In genomic region chr7:128872394-128872824, GRCh38 we compare ENCODE assay signal across 16 cellular contexts. TPM values are rescaled to one million over a fixed set of nuclear protein-coding genes. Genes with fewer than 3 reads are reported as not detected.
DNase-seq lines count a peak whose midpoint lies in the region; TF ChIP-seq lines count a peak whose summit lies in the region.
"Had no signal": no experiment of that assay in that cellular context is flagged by ENCODE, and none has a peak within 500 bp of the region (broad histone marks: within the 10 kb centered on the region; RNA-seq: fewer than 3 reads in every experiment).

No MANE protein-coding gene starts in this region.

- peaks cover 2% of the 10 kb centered on the region for H3K36me3 Mint-ChIP-seq in progenitor cell of endocrine pancreas (ENCODE audit: insufficient read depth)
- H3K36me3 Mint-ChIP-seq: CD4-positive, CD25-positive, alpha-beta regulatory T cell had no signal

- no peaks in the 10 kb centered on the region for H3K9me2 ChIP-seq in Loucy (replicated peaks; ENCODE audit: low read depth, low read length)

- no peak overlapping the region for H3K27ac Mint-ChIP-seq in progenitor cell of endocrine pancreas
- H3K27ac Mint-ChIP-seq: activated T-helper 2 cell treated with anti-CD3 and anti-CD28 coated beads, Interferon-gamma antibody, Interleukin-2, Interleukin-4, amounts not matched to agents 10 μg/mL and 5 μg/mL and 100 μg/mL, durations not matched to agents 14 hours and 24 hours and 36 hours; CD4-positive, CD25-positive, alpha-beta regulatory T cell had no signal

- peaks cover 39% of the 10 kb centered on the region for H3K27me3 Mint-ChIP-seq in progenitor cell of endocrine pancreas

- TF ChIP-seq CTCF in GM10266 (IDR thresholded peaks at IDR 0.05; ENCODE audit: control insufficient read depth, insufficient read depth, low read depth, missing control alignments) (peak; percentile 8), Loucy (conservative IDR thresholded peaks at IDR 0.05; ENCODE audit: low read length) (peak; percentile 44), brain microvascular endothelial cell (IDR thresholded peaks at IDR 0.05; ENCODE audit: low read depth, low read length, missing control alignments) (peak; percentile 33), progenitor cell of endocrine pancreas (IDR thresholded peaks at IDR 0.05; ENCODE audit: unreplicated experiment) (peak; percentile 36), foreskin fibroblast (IDR thresholded peaks at IDR 0.05; ENCODE audit: low read depth, low read length) (no peak)

- peaks cover 4% of the 10 kb centered on the region; the same call in 1 of the 2 replicates for H3K79me2 ChIP-seq in Loucy (ENCODE audit: insufficient read depth, low read length)

- no peak overlapping the region for H3K9ac ChIP-seq in Loucy (ENCODE audit: low read depth, low read length, poor library complexity, severe bottlenecking)

- DNase-seq in GM10266 (ENCODE audit: extremely low spot score) (no peak), brain microvascular endothelial cell (no peak), progenitor cell of endocrine pancreas (ENCODE audit: low spot score, unreplicated experiment) (no peak), foreskin fibroblast (no peak), GM19240 (ENCODE audit: insufficient read length, low spot score) (no peak), ureter (ENCODE audit: low spot score) (no peak)
- DNase-seq: activated CD4-positive, alpha-beta T cell treated with anti-CD3 and anti-CD28 coated beads, Interleukin-2, amount 50 U/mL, for 4 hours; CD4-positive, CD25-positive, alpha-beta regulatory T cell; cortex of kidney; esophagus squamous epithelium; left ventricle myocardium superior; NCI-H1694; NCI-H524 treated with DMSO at 0.1 percent for 48 hours had no signal

- H3K27ac ChIP-seq in brain microvascular endothelial cell, result no peak overlapping the region
- H3K27ac ChIP-seq: esophagus squamous epithelium, thoracic aorta had no signal

- H3K27me3 ChIP-seq in Loucy (ENCODE audit: insufficient read depth, low read length, poor library complexity, severe bottlenecking) (no peaks in the 10 kb centered on the region), brain microvascular endothelial cell (replicated peaks) (peaks cover 4% of the 10 kb centered on the region)
- H3K27me3 ChIP-seq: esophagus squamous epithelium had no signal

- no peaks in the 10 kb centered on the region for H3K9me3 Mint-ChIP-seq in progenitor cell of endocrine pancreas (ENCODE audit: low read depth)
- H3K9me3 Mint-ChIP-seq: activated T-helper 2 cell treated with anti-CD3 and anti-CD28 coated beads, Interferon-gamma antibody, Interleukin-2, Interleukin-4, amounts not matched to agents 10 μg/mL and 5 μg/mL and 100 μg/mL, durations not matched to agents 14 hours and 24 hours and 36 hours; CD4-positive, CD25-positive, alpha-beta regulatory T cell had no signal

- H3K4me3 Mint-ChIP-seq in progenitor cell of endocrine pancreas (ENCODE audit: low read depth), result no peak overlapping the region

- H4K20me1 ChIP-seq in Loucy (ENCODE audit: insufficient read depth, low read length, poor library complexity, severe bottlenecking), result no peaks in the 10 kb centered on the region

- no peaks in the 10 kb centered on the region for H3K9me3 ChIP-seq in Loucy (ENCODE audit: insufficient read depth, low read depth, low read length)
- H3K9me3 ChIP-seq: esophagus squamous epithelium, thoracic aorta had no signal

- in situ Hi-C loops in brain microvascular endothelial cell (cut with HindIII; ENCODE audit: low pct_ligation_motif_present, low sequenced_read_pairs), result no loop called here

- no peak overlapping the region for H3K4me2 ChIP-seq in Loucy (ENCODE audit: low read depth, low read length, poor library complexity, severe bottlenecking)

- H3K36me3 ChIP-seq in Loucy (ENCODE audit: insufficient read depth, low read length) (no peaks in the 10 kb centered on the region), brain microvascular endothelial cell (replicated peaks) (no peaks in the 10 kb centered on the region)
- H3K36me3 ChIP-seq: esophagus squamous epithelium, thoracic aorta had no signal

- no peak overlapping the region for H2AFZ ChIP-seq in Loucy (ENCODE audit: low read length)

- no peaks in the 10 kb centered on the region for H3F3A ChIP-seq in Loucy (ENCODE audit: low read depth)

- peaks cover 11% of the 10 kb centered on the region for H3K4me1 ChIP-seq in Loucy (ENCODE audit: insufficient read depth, low read length, poor library complexity, severe bottlenecking)

- H3K4me1 Mint-ChIP-seq in progenitor cell of endocrine pancreas (ENCODE audit: low read depth), result peaks cover 9% of the 10 kb centered on the region

- no peak overlapping the region for H3K4me3 ChIP-seq in Loucy (ENCODE audit: low read length, poor library complexity, severe bottlenecking)
- H3K4me3 ChIP-seq in brain microvascular endothelial cell (ENCODE audit: low read depth, low read length), result no peak overlapping the region
- no peak overlapping the region for H3K4me3 ChIP-seq in foreskin fibroblast (ENCODE audit: low read depth in 1 of 2, low read length in 2 of 2)
- H3K4me3 ChIP-seq: esophagus squamous epithelium, thoracic aorta had no signal

RNA-seq across cellular contexts. Expression of gene ATP6V1F, which starts 9.8 kb away (rescaled TPM):
- total RNA-seq in progenitor cell of endocrine pancreas, result 119 and 124 TPM in 2 replicates
- total RNA-seq in ureter, result 133 TPM

RNA-seq across cellular contexts. Expression of gene KCP, which starts 38.1 kb away (rescaled TPM):
- total RNA-seq in progenitor cell of endocrine pancreas (6.8 and 8.5 TPM in 2 replicates), ureter (14.5 TPM)
- total RNA-seq: activated T-helper 2 cell treated with anti-CD3 and anti-CD28 coated beads, Interferon-gamma antibody, Interleukin-2, Interleukin-4, amounts not matched to agents 10 μg/mL and 5 μg/mL and 100 μg/mL, durations not matched to agents 14 hours and 24 hours and 36 hours had no signal

RNA-seq across cellular contexts. Expression of gene FLNC, which starts 42.2 kb away (rescaled TPM):
- total RNA-seq in progenitor cell of endocrine pancreas (6.9 and 11.7 TPM in 2 replicates), ureter (84.1 TPM)
- total RNA-seq: activated T-helper 2 cell treated with anti-CD3 and anti-CD28 coated beads, Interferon-gamma antibody, Interleukin-2, Interleukin-4, amounts not matched to agents 10 μg/mL and 5 μg/mL and 100 μg/mL, durations not matched to agents 14 hours and 24 hours and 36 hours; CD4-positive, CD25-positive, alpha-beta regulatory T cell had no signal
